Comparison of ENCODE assay signal across 16 cellular contexts in genomic region chr22:22827187-22827948, GRCh38.
A peak's percentile ranks its signal among the peaks of the same experiment; 100 is the strongest.
DNase-seq lines count a peak whose midpoint lies in the region; ATAC-seq and TF ChIP-seq lines count a peak whose summit lies in the region.
"Had no signal": no experiment of that assay in that cellular context is flagged by ENCODE, and none has a peak within 500 bp of the region (broad histone marks: within the 10 kb centered on the region; RNA-seq: fewer than 3 reads in every experiment).

No MANE protein-coding gene starts in this region.

- H3K4me3 ChIP-seq in BLaER1 treated with 17β-estradiol and CSF1 and Interleukin-3, amounts not matched to agents 10 nM and 100 nM: no peak overlapping the region
- no peak overlapping the region for H3K4me3 ChIP-seq in esophagus muscularis mucosa
- no peak overlapping the region for H3K4me3 ChIP-seq in neuronal stem cell (ENCODE audit: low read length in 2 of 2)
- no peak overlapping the region for H3K4me3 ChIP-seq in WERI-Rb-1 (ENCODE audit: low read depth, low read length)
- H3K4me3 ChIP-seq: GM23248 had no signal

- no peak overlapping the region for H4K8ac ChIP-seq in neuronal stem cell (ENCODE audit: low read depth, low read length)

- H3K9ac ChIP-seq in BLaER1 treated with 17β-estradiol and CSF1 and Interleukin-3, amounts not matched to agents 10 nM and 100 nM: no peak overlapping the region
- no peak overlapping the region for H3K9ac ChIP-seq in neuronal stem cell (ENCODE audit: low read depth, low read length, poor library complexity)
- H3K9ac ChIP-seq: GM23248 had no signal

- peaks cover 39 to 58% (median 55%) of the 10 kb centered on the region in 10 experiments for H3K4me1 ChIP-seq in BLaER1 treated with 17β-estradiol and CSF1 and Interleukin-3, amounts not matched to agents 10 nM and 100 nM
- no peaks in the 10 kb centered on the region for H3K4me1 ChIP-seq in esophagus muscularis mucosa
- no peaks in the 10 kb centered on the region for H3K4me1 ChIP-seq in neuronal stem cell (ENCODE audit: control insufficient read depth in 2 of 2, insufficient read depth in 1 of 2, low read depth in 1 of 2, low read length in 2 of 2)

- no peaks in the 10 kb centered on the region for H3K36me3 ChIP-seq in BLaER1 treated with 17β-estradiol and CSF1 and Interleukin-3, amounts not matched to agents 10 nM and 100 nM
- H3K36me3 ChIP-seq in esophagus muscularis mucosa (no peaks in the 10 kb centered on the region), neuronal stem cell (replicated peaks in 1 of 2; ENCODE audit: control insufficient read depth in 2 of 2, insufficient read depth in 2 of 2, low read length in 2 of 2) (no peaks in the 10 kb centered on the region), WERI-Rb-1 (no peaks in the 10 kb centered on the region)

- DNase-seq in NCI-H2171 treated with DMSO at 0.1 percent for 48 hours (lab: John Stamatoyannopoulos, UW) (peak; percentile 84), esophagus muscularis mucosa (ENCODE audit: extremely low spot score) (peak; percentile 79), neuronal stem cell (ENCODE audit: low spot score) (no peak), SIG-M5 (lab: John Stamatoyannopoulos, UW) (no peak), NCI-H1092 treated with DMSO at 0.1 percent for 48 hours (lab: John Stamatoyannopoulos, UW) (no peak), WERI-Rb-1 (no peak)
- DNase-seq: Caco-2; CD4-positive, alpha-beta T cell; DMS153; DMS79; GDM1; GM23248; HCEC 1CT had no signal

- no peak overlapping the region for H2BK120ac ChIP-seq in neuronal stem cell (ENCODE audit: low read depth, low read length)

- H2AK5ac ChIP-seq in neuronal stem cell (ENCODE audit: low read depth, low read length): no peak overlapping the region

- WGBS in esophagus muscularis mucosa: 75% methylated on average over 8 of the region's 8 CpGs
- WGBS in neuronal stem cell (ENCODE audit: extremely low coverage in 2 of 2, insufficient read length in 2 of 2, insufficient replicate concordance in 1 of 2), 2 donors: no CpG with 5 or more reads among the region's 8 CpGs

- H3K79me1 ChIP-seq in neuronal stem cell (ENCODE audit: low read depth, low read length): no peaks in the 10 kb centered on the region

- no peak for TF ChIP-seq CTCF in esophagus muscularis mucosa (IDR thresholded peaks at IDR 0.05)
- TF ChIP-seq CTCF in WERI-Rb-1 (IDR thresholded peaks at IDR 0.05; ENCODE audit: low read depth, low read length): no peak

- H3K23ac ChIP-seq in neuronal stem cell (ENCODE audit: low read depth, low read length, poor library complexity): peak overlapping the region; percentile 86

- peaks cover 15 to 28% (median 21%) of the 10 kb centered on the region in 11 experiments for H3K9me3 ChIP-seq in BLaER1 treated with 17β-estradiol and CSF1 and Interleukin-3, amounts not matched to agents 10 nM and 100 nM (replicated peaks in 1 of 11)
- H3K9me3 ChIP-seq in esophagus muscularis mucosa (peaks cover 0 to 15% (median 10%) of the 10 kb centered on the region in 4 donors), neuronal stem cell (replicated peaks in 1 of 2; ENCODE audit: control insufficient read depth in 2 of 2, insufficient read depth in 1 of 2, low read depth in 1 of 2, low read length in 2 of 2) (no peaks in the 10 kb centered on the region), WERI-Rb-1 (ENCODE audit: severe bottlenecking) (no peaks in the 10 kb centered on the region)

- H3K27me3 ChIP-seq in BLaER1 treated with 17β-estradiol and CSF1 and Interleukin-3, amounts not matched to agents 10 nM and 100 nM: no peaks in the 10 kb centered on the region
- H3K27me3 ChIP-seq in esophagus muscularis mucosa (peaks cover 0 to 30% (median 0%) of the 10 kb centered on the region in 4 donors), neuronal stem cell (ENCODE audit: control insufficient read depth in 3 of 3, insufficient read depth in 3 of 3, low read depth in 1 of 3, low read length in 3 of 3) (no peaks in the 10 kb centered on the region), WERI-Rb-1 (ENCODE audit: insufficient read depth, low read depth, severe bottlenecking) (no peaks in the 10 kb centered on the region)

- peak overlapping the region in 8 of 11 experiments; percentile 5 to 95 (median 86); a peak in 12 of 22 replicates for H3K4me2 ChIP-seq in BLaER1 treated with 17β-estradiol and CSF1 and Interleukin-3, amounts not matched to agents 10 nM and 100 nM
- no peak overlapping the region for H3K4me2 ChIP-seq in neuronal stem cell (ENCODE audit: insufficient read depth, low read length, poor library complexity, severe bottlenecking)

- H3K18ac ChIP-seq in neuronal stem cell (ENCODE audit: low read length): no peak overlapping the region

- H4K91ac ChIP-seq in neuronal stem cell (ENCODE audit: low read depth, low read length, poor library complexity): no peak overlapping the region

- intact Hi-C loops in esophagus muscularis mucosa (cut with DNase I): no loop called here

- no peaks in the 10 kb centered on the region for H4K20me1 ChIP-seq in BLaER1 treated with 17β-estradiol and CSF1 and Interleukin-3, amounts not matched to agents 10 nM and 100 nM

- no peak overlapping the region for H3K4ac ChIP-seq in neuronal stem cell (ENCODE audit: low read length)

- TF ChIP-seq POLR2A in esophagus muscularis mucosa (IDR thresholded peaks at IDR 0.05; ENCODE audit: low read depth): no peak

- no peak for TF ChIP-seq EP300 in esophagus muscularis mucosa (IDR thresholded peaks at IDR 0.05)

- H3K27ac ChIP-seq in BLaER1 treated with 17β-estradiol and CSF1 and Interleukin-3, amounts not matched to agents 10 nM and 100 nM: peak overlapping the region in 3 of 11 experiments; percentile 10 to 88 (median 22); a peak in 2 of 22 replicates
- H3K27ac ChIP-seq in esophagus muscularis mucosa (replicated peaks in 1 of 4) (no peak overlapping the region), neuronal stem cell (replicated peaks; ENCODE audit: low read length) (no peak overlapping the region), WERI-Rb-1 (no peak overlapping the region)
- H3K27ac ChIP-seq: C4-2B, GM23248 had no signal

- H3K14ac ChIP-seq in neuronal stem cell (ENCODE audit: low read length): no peak overlapping the region

- H2BK5ac ChIP-seq in neuronal stem cell (ENCODE audit: low read length): no peak overlapping the region

- H2AFZ ChIP-seq in neuronal stem cell (ENCODE audit: low read length): no peak overlapping the region
- H2AFZ ChIP-seq: GM23248 had no signal

- no peak for ATAC-seq in HG03439 (IDR thresholded peaks at IDR 0.05; ENCODE audit: unreplicated experiment)

- H2BK15ac ChIP-seq in neuronal stem cell (ENCODE audit: low read length): no peak overlapping the region

- no peak overlapping the region for H2BK12ac ChIP-seq in neuronal stem cell (ENCODE audit: low read length)

Comparison
In these comparisons a context has a peak if more than half of its experiments do, and no peak if none do; other contexts are left out.
1. DNase-seq: peak in NCI-H2171 treated with DMSO at 0.1 percent for 48 hours (single experiment) and esophagus muscularis mucosa (single experiment); none in neuronal stem cell (single experiment), SIG-M5 (single experiment), NCI-H1092 treated with DMSO at 0.1 percent for 48 hours (single experiment) and WERI-Rb-1 (single experiment).